28 cellular contexts compared by ENCODE assay signal in genomic region chr2:160741271-160741670, GRCh38.
"Had no signal": no experiment of that assay in that cellular context is flagged by ENCODE, and none has a peak within 500 bp of the region (broad histone marks: within the 10 kb centered on the region; RNA-seq: fewer than 3 reads in every experiment).

No MANE protein-coding gene starts in this region.

- H3K27ac Mint-ChIP-seq: immature natural killer cell; mesothelial cell of epicardium; naive B cell; natural killer cell; nephron progenitor cell; neural progenitor cell; progenitor cell of endocrine pancreas; stimulated activated naive B cell treated with anti-CD40 and anti-IgM and Interleukin-4, amounts not matched to agents 10 μg/mL and 1 μg/mL and 100 μg/mL, for 72 hours had no signal

- H3K4me3 Mint-ChIP-seq: immature natural killer cell; mesothelial cell of epicardium; naive B cell; natural killer cell; nephron progenitor cell; neural progenitor cell; stimulated activated naive B cell treated with anti-CD40 and anti-IgM and Interleukin-4, amounts not matched to agents 10 μg/mL and 1 μg/mL and 100 μg/mL, for 72 hours had no signal

- H3K4me3 ChIP-seq: left ventricle myocardium inferior, lung, neural progenitor cell, ovary, right atrium auricular region, right lobe of liver, skin epidermis, stomach, testis, thyroid gland, transverse colon, upper lobe of left lung, vagina had no signal

- H3K4me2 ChIP-seq: neural progenitor cell had no signal

- DNase-seq: hypothalamus; immature natural killer cell; kidney; left ventricle myocardium inferior; mesendoderm; naive B cell; natural killer cell; nephron progenitor cell; ovary; right lobe of liver; stimulated activated CD4-positive, alpha-beta T cell treated with anti-CD3 and anti-CD28 coated beads, Interleukin-12 subunit alpha, Interleukin-12 subunit beta, amount 100 ng/mL, for 4 hours; stimulated activated CD4-positive, alpha-beta T cell treated with anti-CD3 and anti-CD28 coated beads, Interleukin-15, amount 100 ng/mL, for 24 hours; stimulated activated CD4-positive, alpha-beta T cell treated with anti-CD3 and anti-CD28 coated beads, Interleukin-2, amount 100 ng/mL, for 24 hours; stimulated activated CD4-positive, alpha-beta T cell treated with anti-CD3 and anti-CD28 coated beads, Interleukin-4, amount 100 ng/mL, for 1 hour; stimulated activated naive B cell treated with anti-CD40 and anti-IgM and Interleukin-4, amounts not matched to agents 10 μg/mL and 1 μg/mL and 100 μg/mL, for 72 hours; stimulated activated naive CD8-positive, alpha-beta T cell treated with anti-CD3 and anti-CD28 coated beads, Interleukin-15, Interleukin-2, amounts not matched to agents 100 U/mL and 50 U/mL, for 24 hours; stomach; testis; thyroid gland; transverse colon; upper lobe of left lung had no signal

- H3K27ac ChIP-seq: left ventricle myocardium inferior, neural progenitor cell, ovary, right atrium auricular region, right lobe of liver, skin epidermis, stomach, testis, thyroid gland, transverse colon, upper lobe of left lung, vagina had no signal

- H3K4me1 ChIP-seq: left ventricle myocardium inferior, neural progenitor cell, right lobe of liver, stomach, testis, thyroid gland, transverse colon, upper lobe of left lung, vagina had no signal

- H3K9me3 ChIP-seq: left ventricle myocardium inferior, ovary, right atrium auricular region, right lobe of liver, stomach, testis, thyroid gland, transverse colon, upper lobe of left lung, vagina had no signal

- H3K4me1 Mint-ChIP-seq: immature natural killer cell; naive B cell; natural killer cell; stimulated activated naive B cell treated with anti-CD40 and anti-IgM and Interleukin-4, amounts not matched to agents 10 μg/mL and 1 μg/mL and 100 μg/mL, for 72 hours had no signal

- H3K9me3 Mint-ChIP-seq: immature natural killer cell; mesothelial cell of epicardium; naive B cell; natural killer cell; nephron progenitor cell; neural progenitor cell; stimulated activated naive B cell treated with anti-CD40 and anti-IgM and Interleukin-4, amounts not matched to agents 10 μg/mL and 1 μg/mL and 100 μg/mL, for 72 hours had no signal

- H3K27me3 ChIP-seq: neural progenitor cell, ovary, right atrium auricular region, right lobe of liver, stomach, testis, thyroid gland, transverse colon, upper lobe of left lung, vagina had no signal

- H2AFZ ChIP-seq: neural progenitor cell had no signal

- ATAC-seq: natural killer cell; right lobe of liver; stimulated activated naive B cell treated with anti-CD40 and anti-IgM and Interleukin-4, amounts not matched to agents 10 μg/mL and 1 μg/mL and 100 μg/mL, for 72 hours; stimulated activated naive CD8-positive, alpha-beta T cell treated with anti-CD3 and anti-CD28 coated beads, Interleukin-15, Interleukin-2, amounts not matched to agents 100 U/mL and 50 U/mL, for 24 hours had no signal

- H3K9ac ChIP-seq: neural progenitor cell had no signal

- H3K36me3 ChIP-seq: left ventricle myocardium inferior, neural progenitor cell, ovary, right atrium auricular region, right lobe of liver, stomach, thyroid gland, transverse colon, upper lobe of left lung, vagina had no signal

- H3K36me3 Mint-ChIP-seq: immature natural killer cell; mesothelial cell of epicardium; naive B cell; natural killer cell; neural progenitor cell; stimulated activated naive B cell treated with anti-CD40 and anti-IgM and Interleukin-4, amounts not matched to agents 10 μg/mL and 1 μg/mL and 100 μg/mL, for 72 hours had no signal
